In the genomic region with DNA sequence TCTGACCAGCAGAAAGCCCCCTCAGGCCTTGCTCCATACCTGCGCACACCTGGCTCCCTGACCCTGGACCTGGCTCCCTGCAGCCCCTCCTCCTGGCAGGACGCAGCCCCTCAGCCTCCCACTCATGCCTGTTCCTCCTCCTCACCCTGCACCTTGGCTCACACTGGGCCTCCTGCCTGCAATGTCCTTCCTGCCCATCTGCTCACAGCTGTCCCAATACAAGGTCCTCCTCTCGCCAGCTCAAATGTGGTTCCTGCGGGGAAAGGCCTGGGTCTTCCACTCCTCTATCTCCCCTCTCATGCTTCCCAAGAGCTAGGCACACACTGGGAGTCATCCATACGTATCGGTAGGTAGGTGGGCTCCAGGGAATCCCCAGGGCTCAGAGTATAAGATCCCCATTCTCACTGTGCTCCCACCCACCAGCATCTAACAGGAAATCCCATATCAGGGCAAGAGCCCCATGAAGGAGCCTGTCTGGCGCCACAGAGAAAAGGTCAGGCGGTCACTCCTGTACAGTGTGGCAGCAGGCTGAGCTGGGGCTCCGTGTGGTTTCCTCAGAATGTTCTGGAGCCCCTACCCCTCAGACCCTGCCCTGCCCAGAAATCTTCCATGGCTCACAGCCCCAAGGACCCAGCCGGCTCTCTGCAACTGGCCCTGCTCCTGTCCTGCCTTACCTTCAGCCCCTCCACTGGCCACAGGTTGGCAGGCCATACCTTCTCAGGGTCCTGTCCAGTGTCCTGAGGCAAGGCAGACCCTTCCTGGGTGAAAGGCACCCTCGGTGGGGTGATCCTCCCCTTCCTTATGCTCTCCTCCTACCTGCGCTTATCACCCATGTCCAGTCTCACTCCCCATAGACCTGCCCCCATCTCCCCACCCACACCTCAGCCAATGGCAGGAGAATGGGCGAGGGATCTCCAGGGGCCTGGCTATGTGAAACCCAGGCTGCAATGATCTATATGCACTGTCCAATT, we compare ENCODE assay signal across 25 cellular contexts. TPM values are rescaled to one million over a fixed set of nuclear protein-coding genes. Genes with fewer than 3 reads are reported as not detected.
A peak's percentile ranks its signal among the peaks of the same experiment; 100 is the strongest.
DNase-seq lines count a peak whose midpoint lies in the region; ATAC-seq lines count a peak whose summit lies in the region.
"Had no signal": no experiment of that assay in that cellular context is flagged by ENCODE, and none has a peak within 500 bp of the region (broad histone marks: within the 10 kb centered on the region; RNA-seq: fewer than 3 reads in every experiment).

No MANE protein-coding gene starts in this region.

- H4K91ac ChIP-seq in neuronal stem cell (ENCODE audit: low read depth, low read length, poor library complexity) = no peak overlapping the region

- H4K8ac ChIP-seq in neuronal stem cell (ENCODE audit: low read depth, low read length) = no peak overlapping the region

- peaks cover 24% of the 10 kb centered on the region for H3K36me3 Mint-ChIP-seq in stimulated activated naive CD8-positive, alpha-beta T cell treated with anti-CD3 and anti-CD28 coated beads, Interleukin-15, Interleukin-2, amounts not matched to agents 100 ng/mL and 50 ng/mL, for 24 hours (ENCODE audit: low read depth)

- H2AFZ ChIP-seq in neuronal stem cell (ENCODE audit: low read length) = no peak overlapping the region

- H3K18ac ChIP-seq in neuronal stem cell (ENCODE audit: low read length) = no peak overlapping the region

- H3K36me3 ChIP-seq in neuronal stem cell (replicated peaks in 1 of 2; ENCODE audit: control insufficient read depth in 2 of 2, insufficient read depth in 2 of 2, low read length in 2 of 2) = peaks cover 37 to 99% of the 10 kb centered on the region in 2 donors
- H3K36me3 ChIP-seq: prostate gland had no signal

- H2AK5ac ChIP-seq in neuronal stem cell (ENCODE audit: low read depth, low read length) = no peak overlapping the region

- no peak overlapping the region for H3K27ac ChIP-seq in neuronal stem cell (replicated peaks; ENCODE audit: low read length)
- H3K27ac ChIP-seq: ascending aorta, prostate gland had no signal

- H3K27me3 ChIP-seq in neuronal stem cell (ENCODE audit: control insufficient read depth in 3 of 3, insufficient read depth in 3 of 3, low read depth in 1 of 3, low read length in 3 of 3) = no peaks in the 10 kb centered on the region
- H3K27me3 ChIP-seq: ascending aorta, dorsolateral prefrontal cortex had no signal

- H3K23ac ChIP-seq in neuronal stem cell (ENCODE audit: low read depth, low read length, poor library complexity) = peak overlapping the region; percentile 50

- H3K79me1 ChIP-seq in neuronal stem cell (ENCODE audit: low read depth, low read length) = peaks cover 7% of the 10 kb centered on the region

- H3K4me1 Mint-ChIP-seq in stimulated activated naive CD8-positive, alpha-beta T cell treated with anti-CD3 and anti-CD28 coated beads, Interleukin-15, Interleukin-2, amounts not matched to agents 100 ng/mL and 50 ng/mL, for 24 hours (ENCODE audit: low read depth) = peaks cover 3% of the 10 kb centered on the region

- no peak overlapping the region for H2BK5ac ChIP-seq in neuronal stem cell (ENCODE audit: low read length)

- peak overlapping the region; percentile 64 for H3K9ac ChIP-seq in neuronal stem cell (ENCODE audit: low read depth, low read length, poor library complexity)

- H3K27me3 Mint-ChIP-seq in stimulated activated naive CD8-positive, alpha-beta T cell treated with anti-CD3 and anti-CD28 coated beads, Interleukin-15, Interleukin-2, amounts not matched to agents 100 ng/mL and 50 ng/mL, for 24 hours = no peaks in the 10 kb centered on the region
- H3K27me3 Mint-ChIP-seq: activated CD8-positive, alpha-beta memory T cell treated with anti-CD3 and anti-CD28 coated beads, Interleukin-2, amount 10 ng/mL, durations not matched to agents 7 days and 5 days; stimulated activated naive B cell treated with anti-CD40 and anti-IgM and Interleukin-4, amounts not matched to agents 10 μg/mL and 1 μg/mL and 100 μg/mL, for 72 hours had no signal

- WGBS in neuronal stem cell (ENCODE audit: extremely low coverage in 2 of 2, insufficient read length in 2 of 2, insufficient replicate concordance in 1 of 2), 2 donors = no CpG with 5 or more reads among the region's 13 CpGs

- H3K14ac ChIP-seq in neuronal stem cell (ENCODE audit: low read length) = no peak overlapping the region

- H2BK15ac ChIP-seq in neuronal stem cell (ENCODE audit: low read length) = no peak overlapping the region

- H3K9me3 ChIP-seq in neuronal stem cell (replicated peaks in 1 of 2; ENCODE audit: control insufficient read depth in 2 of 2, insufficient read depth in 1 of 2, low read depth in 1 of 2, low read length in 2 of 2) = peaks cover 6 to 13% of the 10 kb centered on the region in 2 donors
- H3K9me3 ChIP-seq: ascending aorta, prostate gland had no signal

- H3K9me3 Mint-ChIP-seq in stimulated activated naive CD8-positive, alpha-beta T cell treated with anti-CD3 and anti-CD28 coated beads, Interleukin-15, Interleukin-2, amounts not matched to agents 100 ng/mL and 50 ng/mL, for 24 hours = no peaks in the 10 kb centered on the region
- H3K9me3 Mint-ChIP-seq: HFFc6; nephron; stimulated activated naive B cell treated with anti-CD40 and anti-IgM and Interleukin-4, amounts not matched to agents 10 μg/mL and 1 μg/mL and 100 μg/mL, for 72 hours had no signal

- H3K4ac ChIP-seq in neuronal stem cell (ENCODE audit: low read length) = no peak overlapping the region

- H3K4me2 ChIP-seq in neuronal stem cell (ENCODE audit: insufficient read depth, low read length, poor library complexity, severe bottlenecking) = no peak overlapping the region

- no peak for ATAC-seq in stimulated activated naive CD8-positive, alpha-beta T cell treated with anti-CD3 and anti-CD28 coated beads, Interleukin-15, Interleukin-2, amounts not matched to agents 100 U/mL and 50 U/mL, for 24 hours
- no peak for ATAC-seq in GM19035 (IDR thresholded peaks at IDR 0.05; ENCODE audit: unreplicated experiment)
- ATAC-seq: activated CD8-positive, alpha-beta memory T cell treated with anti-CD3 and anti-CD28 coated beads, Interleukin-2, amount 10 ng/mL, durations not matched to agents 7 days and 5 days; stimulated activated naive B cell treated with anti-CD40 and anti-IgM and Interleukin-4, amounts not matched to agents 10 μg/mL and 1 μg/mL and 100 μg/mL, for 72 hours had no signal

- H2BK12ac ChIP-seq in neuronal stem cell (ENCODE audit: low read length) = no peak overlapping the region

- H3K4me1 ChIP-seq in neuronal stem cell (ENCODE audit: control insufficient read depth in 2 of 2, insufficient read depth in 1 of 2, low read depth in 1 of 2, low read length in 2 of 2) = peaks cover under 1 to 7% of the 10 kb centered on the region in 2 donors
- H3K4me1 ChIP-seq: ascending aorta, prostate gland had no signal

- H3K4me3 ChIP-seq in neuronal stem cell (ENCODE audit: low read length in 2 of 2) = peak overlapping the region in 1 of 2 donors; percentile 20
- H3K4me3 ChIP-seq: ascending aorta, dorsolateral prefrontal cortex, prostate gland had no signal

- peak overlapping the region; percentile 2 for H3K27ac Mint-ChIP-seq in stimulated activated naive CD8-positive, alpha-beta T cell treated with anti-CD3 and anti-CD28 coated beads, Interleukin-15, Interleukin-2, amounts not matched to agents 100 ng/mL and 50 ng/mL, for 24 hours
- H3K27ac Mint-ChIP-seq: activated CD8-positive, alpha-beta memory T cell treated with anti-CD3 and anti-CD28 coated beads, Interleukin-2, amount 10 ng/mL, durations not matched to agents 7 days and 5 days; HFFc6; stimulated activated naive B cell treated with anti-CD40 and anti-IgM and Interleukin-4, amounts not matched to agents 10 μg/mL and 1 μg/mL and 100 μg/mL, for 72 hours had no signal

- peak; percentile 17 for DNase-seq in activated CD4-positive, CD25-positive, alpha-beta regulatory T cell treated with anti-CD3 and anti-CD28 coated beads, Interleukin-2, amount 50 U/mL, for 72 hours
- no peak for DNase-seq in activated CD4-positive, CD25-positive, alpha-beta regulatory T cell (lab: John Stamatoyannopoulos, UW)
- DNase-seq in stimulated activated naive CD8-positive, alpha-beta T cell treated with anti-CD3 and anti-CD28 coated beads, Interleukin-15, Interleukin-2, amounts not matched to agents 100 U/mL and 50 U/mL, for 24 hours = no peak
- no peak for DNase-seq in neuronal stem cell (ENCODE audit: low spot score)
- no peak for DNase-seq in NOMO-1 treated with dmso at 0.1 percent for 144 hours (lab: John Stamatoyannopoulos, UW; ENCODE audit: unreplicated experiment)
- DNase-seq in NCI-H2081 treated with DMSO at 0.1 percent for 48 hours (lab: John Stamatoyannopoulos, UW) = no peak
- DNase-seq: 8988T; activated CD4-positive, alpha-beta T cell treated with anti-CD3 and anti-CD28 coated beads for 4 hours; activated CD8-positive, alpha-beta memory T cell treated with anti-CD3 and anti-CD28 coated beads, Interleukin-2, amount 10 ng/mL, durations not matched to agents 7 days and 5 days; AML-193; central memory CD4-positive, alpha-beta T cell; DMS79 treated with DMSO at 0.1 percent for 48 hours; HFFc6; Karpas-422; left cardiac atrium; NCI-H187; stimulated activated CD4-positive, alpha-beta T cell treated with anti-CD3 and anti-CD28 coated beads, Interleukin-2, amount 100 ng/mL, for 24 hours; stimulated activated naive B cell treated with anti-CD40 and anti-IgM and Interleukin-4, amounts not matched to agents 10 μg/mL and 1 μg/mL and 100 μg/mL, for 72 hours had no signal

- H2BK120ac ChIP-seq in neuronal stem cell (ENCODE audit: low read depth, low read length) = no peak overlapping the region

- H3K4me3 Mint-ChIP-seq in stimulated activated naive CD8-positive, alpha-beta T cell treated with anti-CD3 and anti-CD28 coated beads, Interleukin-15, Interleukin-2, amounts not matched to agents 100 ng/mL and 50 ng/mL, for 24 hours = no peak overlapping the region
- H3K4me3 Mint-ChIP-seq: activated CD8-positive, alpha-beta memory T cell treated with anti-CD3 and anti-CD28 coated beads, Interleukin-2, amount 10 ng/mL, durations not matched to agents 7 days and 5 days; HFFc6; nephron; stimulated activated naive B cell treated with anti-CD40 and anti-IgM and Interleukin-4, amounts not matched to agents 10 μg/mL and 1 μg/mL and 100 μg/mL, for 72 hours had no signal

RNA-seq across cellular contexts. Expression of a gene that starts 10.9 kb away (rescaled TPM):
- 41.7 TPM for polyA plus RNA-seq in neuronal stem cell (2013, experiment 1 of 2)
- 41.2 TPM for polyA plus RNA-seq in neuronal stem cell (2013, experiment 2 of 2)

RNA-seq across cellular contexts. Expression of a gene that starts 20.4 kb away (rescaled TPM):
- polyA plus RNA-seq in neuronal stem cell (2013, experiment 1 of 2) = 2.5 TPM
- 2.5 TPM for polyA plus RNA-seq in neuronal stem cell (2013, experiment 2 of 2)
- polyA plus RNA-seq: endothelial cell of umbilical vein had no signal

RNA-seq across cellular contexts. Expression of a gene that starts 28.0 kb away (rescaled TPM):
- 2.0 TPM for polyA plus RNA-seq in neuronal stem cell (2013, experiment 1 of 2)
- polyA plus RNA-seq in neuronal stem cell (2013, experiment 2 of 2) = 1.7 TPM
